8 cellular contexts compared by ENCODE assay signal in the genomic region with DNA sequence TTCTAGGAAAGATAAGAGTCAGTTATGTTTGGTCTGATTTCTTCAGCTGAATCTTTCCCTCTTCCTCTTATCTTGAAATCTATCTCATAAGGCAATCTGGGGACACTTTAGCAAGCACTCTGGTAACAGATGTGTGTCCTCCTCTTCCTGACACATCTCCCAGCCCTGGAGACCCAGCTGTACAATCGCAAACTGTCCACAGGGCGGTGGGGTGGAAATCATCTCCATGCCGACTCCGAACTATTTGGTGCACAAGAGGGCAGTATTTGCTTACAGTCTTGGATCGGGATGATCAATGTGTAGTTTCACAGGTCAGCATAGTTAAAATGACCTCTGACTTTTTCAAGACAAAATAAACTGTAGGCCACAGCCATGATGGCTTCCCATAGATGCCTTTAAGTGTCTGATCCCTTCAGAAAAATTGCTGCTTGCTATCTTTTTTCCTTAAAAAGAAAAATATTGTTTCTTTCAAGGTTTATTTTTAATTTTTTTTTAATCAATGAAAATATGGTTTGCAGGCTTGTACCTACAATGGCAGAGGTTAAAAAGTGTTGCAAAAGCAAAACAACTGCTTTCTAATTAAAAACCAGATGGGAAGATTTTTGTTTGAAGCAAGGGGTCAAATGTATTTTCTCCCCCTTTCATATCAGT. TPM values are rescaled to one million over a fixed set of nuclear protein-coding genes. Genes with fewer than 3 reads are reported as not detected.
DNase-seq lines count a peak whose midpoint lies in the region; ATAC-seq lines count a peak whose summit lies in the region.

No MANE protein-coding gene starts in this region.

- peak; percentile 88 for DNase-seq in ELR (ENCODE audit: low read depth)
- peak; percentile 67 for DNase-seq in NCI-H1105 (lab: John Stamatoyannopoulos, UW)
- DNase-seq in T1000 (lab: John Stamatoyannopoulos, UW) = peak; percentile 38
- DNase-seq in fibroblast of the conjunctiva (ENCODE audit: low read depth) = peak; percentile 75
- peak; percentile 7 for DNase-seq in occipital lobe (lab: John Stamatoyannopoulos, UW)
- DNase-seq in stimulated activated CD4-positive, alpha-beta T cell treated with anti-CD3 and anti-CD28 coated beads, Interleukin-4, amount 100 ng/mL, for 1 hour = no peak

- ATAC-seq in GM19324 (IDR thresholded peaks at IDR 0.05; ENCODE audit: low FRiP score, unreplicated experiment) (no peak), GM18498 (IDR thresholded peaks at IDR 0.05; ENCODE audit: unreplicated experiment) (no peak)

RNA-seq across cellular contexts. Expression of gene EEFSEC, which starts 17.7 kb away (rescaled TPM):
- 5.1 TPM for total RNA-seq in occipital lobe

RNA-seq across cellular contexts. Expression of gene RUVBL1, which starts 47.4 kb away (rescaled TPM):
- total RNA-seq in occipital lobe = 38.5 TPM
